In the genomic region with DNA sequence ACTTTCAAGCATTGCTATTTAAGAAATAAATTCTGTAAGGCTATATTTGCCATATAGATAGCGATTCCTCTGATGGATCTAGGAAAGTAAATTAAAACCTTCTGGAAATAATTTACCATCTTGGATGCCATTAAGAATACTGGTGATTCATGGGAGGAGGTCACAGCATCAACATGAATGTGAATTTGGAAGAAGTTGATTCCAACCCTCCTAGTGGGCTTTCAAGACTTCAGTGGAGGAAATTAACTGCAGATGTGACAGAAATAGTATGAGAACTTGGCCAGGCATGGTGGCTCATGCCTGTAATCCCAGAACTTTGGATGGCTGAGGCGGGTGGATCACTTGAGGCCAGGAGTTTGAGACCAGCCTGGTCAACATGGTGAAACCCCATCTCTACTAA, we compare ENCODE assay signal across 23 cellular contexts. TPM values are rescaled to one million over a fixed set of nuclear protein-coding genes. Genes with fewer than 3 reads are reported as not detected.
DNase-seq lines count a peak whose midpoint lies in the region; ATAC-seq and TF ChIP-seq lines count a peak whose summit lies in the region.
"Had no signal": no experiment of that assay in that cellular context is flagged by ENCODE, and none has a peak within 500 bp of the region (broad histone marks: within the 10 kb centered on the region; RNA-seq: fewer than 3 reads in every experiment).

No MANE protein-coding gene starts in this region.

- H3K9me3 Mint-ChIP-seq in activated T-cell treated with anti-CD3 and anti-CD28 coated beads, Interleukin-2, amount 50 U/mL, for 24 hours, result no peaks in the 10 kb centered on the region
- no peaks in the 10 kb centered on the region for H3K9me3 Mint-ChIP-seq in stimulated activated effector memory CD8-positive, alpha-beta T cell treated with anti-CD3 and anti-CD28 coated beads, Interleukin-12 subunit alpha, Interleukin-12 subunit beta, amount 100 ng/mL, for 72 hours
- H3K9me3 Mint-ChIP-seq in immature natural killer cell, result no peaks in the 10 kb centered on the region
- H3K9me3 Mint-ChIP-seq: activated naive CD8-positive, alpha-beta T cell treated with anti-CD3 and anti-CD28 coated beads, Interleukin-2, amount 10 ng/mL, durations not matched to agents 7 days and 5 days; CD14-positive monocyte; natural killer cell had no signal

- H3K27me3 Mint-ChIP-seq in activated T-cell treated with anti-CD3 and anti-CD28 coated beads, Interleukin-2, amount 50 U/mL, for 24 hours, result no peaks in the 10 kb centered on the region
- peaks cover 0 to 1% (median 0%) of the 10 kb centered on the region in 3 donors for H3K27me3 Mint-ChIP-seq in immature natural killer cell (ENCODE audit: low read depth in 3 of 3)
- H3K27me3 Mint-ChIP-seq: activated naive CD8-positive, alpha-beta T cell treated with anti-CD3 and anti-CD28 coated beads, Interleukin-2, amount 10 ng/mL, durations not matched to agents 7 days and 5 days had no signal

- no peaks in the 10 kb centered on the region for H3K4me1 ChIP-seq in adipocyte (ENCODE audit: control insufficient read depth, insufficient read depth, low read length)
- H3K4me1 ChIP-seq: gastrocnemius medialis, upper lobe of left lung had no signal

- no peak for ATAC-seq in stimulated activated effector memory CD8-positive, alpha-beta T cell treated with anti-CD3 and anti-CD28 coated beads, Interleukin-12 subunit alpha, Interleukin-12 subunit beta, amount 100 ng/mL, for 72 hours
- ATAC-seq in GM18505 (IDR thresholded peaks at IDR 0.05; ENCODE audit: unreplicated experiment), result no peak
- ATAC-seq: gastrocnemius medialis, left ventricle myocardium superior, natural killer cell, Right ventricle myocardium inferior had no signal

- H3K9ac ChIP-seq in adipocyte (ENCODE audit: low read length), result no peak overlapping the region

- H3K36me3 ChIP-seq in adipocyte (ENCODE audit: control insufficient read depth, insufficient read depth, low read length, severe bottlenecking), result peaks cover 17% of the 10 kb centered on the region

- no peak overlapping the region for H3K4me3 Mint-ChIP-seq in activated T-cell treated with anti-CD3 and anti-CD28 coated beads, Interleukin-2, amount 50 U/mL, for 24 hours
- H3K4me3 Mint-ChIP-seq in stimulated activated effector memory CD8-positive, alpha-beta T cell treated with anti-CD3 and anti-CD28 coated beads, Interleukin-12 subunit alpha, Interleukin-12 subunit beta, amount 100 ng/mL, for 72 hours, result no peak overlapping the region
- H3K4me3 Mint-ChIP-seq in immature natural killer cell, result no peak overlapping the region
- H3K4me3 Mint-ChIP-seq: activated naive CD8-positive, alpha-beta T cell treated with anti-CD3 and anti-CD28 coated beads, Interleukin-2, amount 10 ng/mL, durations not matched to agents 7 days and 5 days; CD14-positive monocyte; natural killer cell had no signal

- peaks cover 17% of the 10 kb centered on the region for H3K4me1 Mint-ChIP-seq in activated T-cell treated with anti-CD3 and anti-CD28 coated beads, Interleukin-2, amount 50 U/mL, for 24 hours (ENCODE audit: low read depth)
- peaks cover 19% of the 10 kb centered on the region for H3K4me1 Mint-ChIP-seq in stimulated activated effector memory CD8-positive, alpha-beta T cell treated with anti-CD3 and anti-CD28 coated beads, Interleukin-12 subunit alpha, Interleukin-12 subunit beta, amount 100 ng/mL, for 72 hours
- no peaks in the 10 kb centered on the region for H3K4me1 Mint-ChIP-seq in immature natural killer cell
- H3K4me1 Mint-ChIP-seq: activated naive CD8-positive, alpha-beta T cell treated with anti-CD3 and anti-CD28 coated beads, Interleukin-2, amount 10 ng/mL, durations not matched to agents 7 days and 5 days; CD14-positive monocyte; natural killer cell had no signal

- no peak for DNase-seq in activated T-cell treated with anti-CD3 and anti-CD28 coated beads, Interleukin-2, amount 50 U/mL, for 24 hours
- DNase-seq in activated T-cell treated with anti-CD3 and anti-CD28 coated beads for 4 hours (no peak), HS-5 (ENCODE audit: low read depth) (peak; percentile 42), adipocyte (ENCODE audit: low read depth) (peak; percentile 66), NCI-H2227 treated with DMSO at 0.1 percent for 48 hours (lab: John Stamatoyannopoulos, UW) (no peak), immature natural killer cell (no peak)
- DNase-seq in stimulated activated effector memory CD8-positive, alpha-beta T cell treated with anti-CD3 and anti-CD28 coated beads, Interleukin-12 subunit alpha, Interleukin-12 subunit beta, amount 100 ng/mL, for 72 hours (ENCODE audit: low spot score in 2 of 2), result no peak
- DNase-seq: activated naive CD8-positive, alpha-beta T cell treated with anti-CD3 and anti-CD28 coated beads, Interleukin-2, amount 10 ng/mL, durations not matched to agents 7 days and 5 days; cerebellar nuclear complex; gastrocnemius medialis; hippocampal formation; left ventricle myocardium superior; natural killer cell; NCI-H2081 treated with DMSO at 0.1 percent for 48 hours; NCI-H446; OCI-M1; small intestine; stimulated activated CD4-positive, alpha-beta T cell treated with anti-CD3 and anti-CD28 coated beads, Interleukin-1b, Interleukin-23, amount 100 ng/mL, for 48 hours; substantia nigra; upper lobe of left lung had no signal

- H3K36me3 Mint-ChIP-seq in activated T-cell treated with anti-CD3 and anti-CD28 coated beads, Interleukin-2, amount 50 U/mL, for 24 hours (ENCODE audit: low read depth), result peaks cover 93% of the 10 kb centered on the region
- peaks cover 55% of the 10 kb centered on the region for H3K36me3 Mint-ChIP-seq in stimulated activated effector memory CD8-positive, alpha-beta T cell treated with anti-CD3 and anti-CD28 coated beads, Interleukin-12 subunit alpha, Interleukin-12 subunit beta, amount 100 ng/mL, for 72 hours
- H3K36me3 Mint-ChIP-seq in immature natural killer cell, result peaks cover 28 to 61% (median 33%) of the 10 kb centered on the region in 3 donors

- H3K27ac Mint-ChIP-seq in activated T-cell treated with anti-CD3 and anti-CD28 coated beads, Interleukin-2, amount 50 U/mL, for 24 hours, result peak overlapping the region; percentile 24
- peak overlapping the region; percentile 63 for H3K27ac Mint-ChIP-seq in stimulated activated effector memory CD8-positive, alpha-beta T cell treated with anti-CD3 and anti-CD28 coated beads, Interleukin-12 subunit alpha, Interleukin-12 subunit beta, amount 100 ng/mL, for 72 hours
- no peak overlapping the region for H3K27ac Mint-ChIP-seq in immature natural killer cell
- H3K27ac Mint-ChIP-seq: activated naive CD8-positive, alpha-beta T cell treated with anti-CD3 and anti-CD28 coated beads, Interleukin-2, amount 10 ng/mL, durations not matched to agents 7 days and 5 days; natural killer cell had no signal

- H3K4me3 ChIP-seq in adipocyte (ENCODE audit: low read length), result no peak overlapping the region
- H3K4me3 ChIP-seq: gastrocnemius medialis, upper lobe of left lung had no signal

- H3K27me3 ChIP-seq in adipocyte (replicated peaks; ENCODE audit: control insufficient read depth, insufficient read depth, low read length), result no peaks in the 10 kb centered on the region
- H3K27me3 ChIP-seq: gastrocnemius medialis, upper lobe of left lung had no signal

- H3K9me3 ChIP-seq in adipocyte (ENCODE audit: control insufficient read depth, low read length), result no peaks in the 10 kb centered on the region
- H3K9me3 ChIP-seq: gastrocnemius medialis, upper lobe of left lung had no signal

- TF ChIP-seq POLR2A in GM18505 (IDR thresholded peaks at IDR 0.05; ENCODE audit: borderline replicate concordance, extremely low read depth, insufficient read depth, insufficient read length), result no peak

RNA-seq across cellular contexts. Expression of gene XNDC1N, which starts 14.3 kb away (rescaled TPM):
- 1 to 10 TPM; 4.0 to 5.0 (median 4.5) TPM for polyA plus RNA-seq in immature natural killer cell

RNA-seq across cellular contexts. Expression of gene RNF121, which starts 14.7 kb away (rescaled TPM):
- 10 to 100 TPM in 2 of 3 donors, 1 to 10 TPM in 1; 9.8 to 16.0 (median 13.4) TPM for polyA plus RNA-seq in immature natural killer cell

RNA-seq across cellular contexts. Expression of gene DEFB131B, which starts 35.9 kb away (rescaled TPM):
- polyA plus RNA-seq in immature natural killer cell, result not detected
- polyA plus RNA-seq: CD14-positive monocyte, small intestine had no signal

Comparison
In these comparisons a context has a peak if more than half of its experiments do, and no peak if none do; other contexts are left out.
1. DNase-seq: peak in HS-5 (single experiment) and adipocyte (single experiment); none in activated T-cell treated with anti-CD3 and anti-CD28 coated beads, Interleukin-2, amount 50 U/mL, for 24 hours (single experiment), activated T-cell treated with anti-CD3 and anti-CD28 coated beads for 4 hours (single experiment), stimulated activated effector memory CD8-positive, alpha-beta T cell treated with anti-CD3 and anti-CD28 coated beads, Interleukin-12 subunit alpha, Interleukin-12 subunit beta, amount 100 ng/mL, for 72 hours (0 of 2), NCI-H2227 treated with DMSO at 0.1 percent for 48 hours (single experiment) and immature natural killer cell (0 of 3).
2. H3K27ac Mint-ChIP-seq: peak in activated T-cell treated with anti-CD3 and anti-CD28 coated beads, Interleukin-2, amount 50 U/mL, for 24 hours (single experiment) and stimulated activated effector memory CD8-positive, alpha-beta T cell treated with anti-CD3 and anti-CD28 coated beads, Interleukin-12 subunit alpha, Interleukin-12 subunit beta, amount 100 ng/mL, for 72 hours (single experiment); none in immature natural killer cell (0 of 6).